In the genomic region with DNA sequence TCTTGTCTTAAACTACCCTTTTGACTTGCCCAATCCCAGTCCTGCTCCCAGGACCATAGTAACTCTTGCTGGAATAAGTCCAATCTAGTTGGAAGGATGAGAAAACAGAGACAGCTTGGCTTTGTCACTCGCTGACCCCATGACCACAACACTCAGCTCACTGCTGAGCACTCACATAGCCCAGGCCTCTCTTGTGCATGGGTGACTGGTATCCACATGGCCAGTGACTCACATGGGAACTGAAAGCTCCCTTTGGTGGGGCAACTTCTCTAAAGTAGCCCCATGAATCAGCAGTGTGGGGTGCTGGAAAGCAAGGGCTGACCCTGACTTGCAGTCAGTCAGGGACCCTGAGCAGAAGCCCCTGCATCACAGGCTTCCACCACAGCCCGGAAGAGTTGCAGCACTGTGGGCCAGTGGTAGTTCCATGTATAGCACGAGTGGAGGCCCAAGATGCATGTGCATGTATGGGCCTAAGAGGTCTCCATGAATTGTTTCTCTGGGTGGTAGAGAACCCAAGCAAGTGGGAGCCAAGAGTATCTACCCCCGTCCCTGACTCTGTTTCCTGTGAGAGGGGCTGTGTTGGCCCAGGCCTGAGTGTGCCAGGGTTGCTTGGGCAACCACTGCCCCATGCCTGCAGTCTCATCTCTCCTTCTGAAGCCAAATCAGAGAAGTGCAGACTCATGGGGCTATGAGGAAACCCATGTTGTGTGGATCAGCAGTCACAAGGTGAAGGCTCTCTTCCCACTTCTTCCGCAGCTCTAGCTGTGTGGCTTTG, we compare ENCODE assay signal across 8 cellular contexts.
DNase-seq lines count a peak whose midpoint lies in the region; ATAC-seq and TF ChIP-seq lines count a peak whose summit lies in the region.

No MANE protein-coding gene starts in this region.

- no peaks in the 10 kb centered on the region for H3K9me3 ChIP-seq in upper lobe of right lung

- peak overlapping the region; percentile 74 for H3K27ac ChIP-seq in upper lobe of right lung

- H3K27me3 ChIP-seq in upper lobe of right lung = no peaks in the 10 kb centered on the region

- ATAC-seq in HG03565 (IDR thresholded peaks at IDR 0.05; ENCODE audit: unreplicated experiment) (peak; percentile 54), left colon (peak; percentile 53), upper lobe of right lung (peak; percentile 91), GM19328 (IDR thresholded peaks at IDR 0.05; ENCODE audit: unreplicated experiment) (no peak)

- no peaks in the 10 kb centered on the region for H3K36me3 ChIP-seq in upper lobe of right lung

- H3K4me3 ChIP-seq in upper lobe of right lung = no peak overlapping the region

- intact Hi-C loops in left colon (cut with DNase I, micrococcal nuclease) = loop anchor here in 1 of 2 donors (10.0 kb wide), 1 partner anchor 285 kb away; the partner anchor contains the start of gene CCR5
- intact Hi-C loops in upper lobe of right lung (cut with DNase I) = loop anchor here (10.0 kb wide), 1 partner anchor 285 kb away; the partner anchor contains the start of gene CCR5

- peak; percentile 41 for DNase-seq in stimulated activated CD4-positive, alpha-beta T cell treated with anti-CD3 and anti-CD28 coated beads, Interleukin-15, amount 100 ng/mL, for 24 hours
- no peak for DNase-seq in stimulated activated CD4-positive, alpha-beta T cell treated with anti-CD3 and anti-CD28 coated beads, Interleukin-2, amount 100 ng/mL, for 24 hours
- DNase-seq in amniotic stem cell (lab: John Stamatoyannopoulos, UW) = peak; percentile 29
- DNase-seq in left colon = peak; percentile 42 to 65
- DNase-seq in upper lobe of right lung = peak; percentile 77
- DNase-seq in NCI-H526 (lab: John Stamatoyannopoulos, UW) = no peak

- TF ChIP-seq CTCF in upper lobe of right lung (IDR thresholded peaks at IDR 0.05) = no peak

- peaks cover 25% of the 10 kb centered on the region for H3K4me1 ChIP-seq in upper lobe of right lung

Comparison
In these comparisons a context has a peak if more than half of its experiments do, and no peak if none do; other contexts are left out.
1. DNase-seq: peak in stimulated activated CD4-positive, alpha-beta T cell treated with anti-CD3 and anti-CD28 coated beads, Interleukin-15, amount 100 ng/mL, for 24 hours (single experiment), amniotic stem cell (single experiment), left colon (2 of 2) and upper lobe of right lung (single experiment); none in stimulated activated CD4-positive, alpha-beta T cell treated with anti-CD3 and anti-CD28 coated beads, Interleukin-2, amount 100 ng/mL, for 24 hours (0 of 2) and NCI-H526 (0 of 2).